ENCODE assay signal across 13 cellular contexts in genomic region chr2:224976629-224977525, GRCh38.
DNase-seq lines count a peak whose midpoint lies in the region; ATAC-seq and FAIRE-seq lines count a peak whose summit lies in the region.
"Had no signal": no experiment of that assay in that cellular context is flagged by ENCODE, and none has a peak within 500 bp of the region (broad histone marks: within the 10 kb centered on the region; RNA-seq: fewer than 3 reads in every experiment).

No MANE protein-coding gene starts in this region.

- H3K9me3 Mint-ChIP-seq in naive thymus-derived CD8-positive, alpha-beta T cell, result no peaks in the 10 kb centered on the region

- POLR2A ChIA-PET in naive thymus-derived CD8-positive, alpha-beta T cell (lab: Charles Lee), result interaction anchor here (1.2 kb wide), 1 partner anchor 10 kb away, joined by 4 read pairs; no protein-coding TSS in a partner anchor

- FAIRE-seq in GM18507 (lab: Jason Lieb, UNC), result peak; percentile 71
- FAIRE-seq: G401.6 had no signal

- H3K27ac Mint-ChIP-seq in naive thymus-derived CD8-positive, alpha-beta T cell, result peak overlapping the region in 9 of 10 donors; percentile 24 to 68 (median 41)

- H3K4me1 Mint-ChIP-seq in naive thymus-derived CD8-positive, alpha-beta T cell, result peaks cover 35 to 65% (median 64%) of the 10 kb centered on the region in 4 donors

- no peak for DNase-seq in GM18507 (ENCODE audit: extremely low spot score, insufficient read length, low read depth)
- DNase-seq in naive thymus-derived CD8-positive, alpha-beta T cell, result no peak
- DNase-seq in stimulated activated CD8-positive, alpha-beta memory T cell treated with anti-CD3 and anti-CD28 coated beads, Interleukin-4, amount 100 ng/mL, for 48 hours, result no peak
- no peak for DNase-seq in NK-92 treated with Interleukin-12 subunit alpha and Interleukin-12 subunit beta, amount 100 ng/mL, for 24 hours (lab: John Stamatoyannopoulos, UW)
- no peak for DNase-seq in stimulated activated CD4-positive, alpha-beta T cell treated with anti-CD3 and anti-CD28 coated beads, Interleukin-4, amount 100 ng/mL, for 1 hour
- DNase-seq: dermis blood vessel endothelial cell, GOT3, NCI-H1436, NCI-H510A treated with DMSO at 0.1 percent for 48 hours had no signal

- ATAC-seq in GM21526 (IDR thresholded peaks at IDR 0.05; ENCODE audit: low FRiP score, unreplicated experiment) (peak; percentile 39), HG03460 (IDR thresholded peaks at IDR 0.05; ENCODE audit: unreplicated experiment) (peak; percentile 39), HG03342 (IDR thresholded peaks at IDR 0.05; ENCODE audit: unreplicated experiment) (no peak)
- ATAC-seq in naive thymus-derived CD8-positive, alpha-beta T cell, result no peak

- no peak overlapping the region for H3K4me3 Mint-ChIP-seq in naive thymus-derived CD8-positive, alpha-beta T cell

- H3K36me3 Mint-ChIP-seq in naive thymus-derived CD8-positive, alpha-beta T cell, result peaks cover 0 to 23% (median 10%) of the 10 kb centered on the region in 3 donors

- H3K27me3 Mint-ChIP-seq in naive thymus-derived CD8-positive, alpha-beta T cell, result no peaks in the 10 kb centered on the region

Comparison
In these comparisons a context has a peak if more than half of its experiments do, and no peak if none do; other contexts are left out.
1. ATAC-seq: peak in GM21526 (single experiment) and HG03460 (single experiment); none in naive thymus-derived CD8-positive, alpha-beta T cell (0 of 2) and HG03342 (single experiment).